ENCODE assay signal across 9 cellular contexts in the genomic region with DNA sequence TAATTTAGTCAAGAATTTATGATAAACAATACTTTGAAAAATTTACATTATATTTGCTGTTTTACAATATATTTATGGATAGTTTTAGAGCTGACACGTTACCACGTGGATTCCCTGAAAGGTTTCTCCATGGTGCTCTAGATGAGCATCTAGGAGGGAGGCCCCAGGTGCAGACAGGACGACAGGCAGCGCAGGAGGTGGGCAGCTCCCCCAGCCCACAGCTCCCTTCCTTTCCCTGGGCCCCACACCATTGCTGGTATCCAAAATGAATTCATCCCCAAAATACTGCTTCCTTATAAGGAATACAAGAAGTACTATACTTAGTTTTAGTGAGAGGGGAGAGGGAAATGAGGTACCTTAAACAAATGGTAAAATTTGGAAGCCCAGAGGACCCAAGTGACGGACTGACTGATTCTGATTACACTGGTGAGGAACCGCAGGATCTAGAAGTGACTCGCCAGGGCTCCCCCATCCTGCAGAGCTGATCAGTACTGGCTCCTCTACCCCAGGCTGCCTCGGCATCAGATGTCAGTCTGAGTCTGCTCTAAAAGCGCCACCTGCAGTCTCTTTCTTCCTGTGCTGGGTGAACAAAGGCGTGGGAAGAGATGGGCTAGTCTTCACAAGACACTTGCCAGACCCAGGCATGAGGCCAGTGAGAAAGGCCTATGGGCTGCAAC.
DNase-seq lines count a peak whose midpoint lies in the region; ATAC-seq lines count a peak whose summit lies in the region.
"Had no signal": no experiment of that assay in that cellular context is flagged by ENCODE, and none has a peak within 500 bp of the region (broad histone marks: within the 10 kb centered on the region; RNA-seq: fewer than 3 reads in every experiment).

No MANE protein-coding gene starts in this region.

- no peaks in the 10 kb centered on the region for H3K27me3 Mint-ChIP-seq in activated CD4-positive, alpha-beta memory T cell treated with anti-CD3 and anti-CD28 coated beads for 36 hours

- peaks cover 16% of the 10 kb centered on the region for H3K4me1 Mint-ChIP-seq in activated CD4-positive, alpha-beta memory T cell treated with anti-CD3 and anti-CD28 coated beads for 36 hours (ENCODE audit: low read depth)

- peak overlapping the region; percentile 23 for H3K27ac Mint-ChIP-seq in activated CD4-positive, alpha-beta memory T cell treated with anti-CD3 and anti-CD28 coated beads for 36 hours

- POLR2A ChIA-PET in activated CD4-positive, alpha-beta memory T cell treated with anti-CD3 and anti-CD28 coated beads for 36 hours (lab: Charles Lee) = interaction anchor here (1.4 kb wide), 1 partner anchor 9 kb away, joined by 4 read pairs; no protein-coding TSS in a partner anchor

- no peaks in the 10 kb centered on the region for H3K9me3 Mint-ChIP-seq in activated CD4-positive, alpha-beta memory T cell treated with anti-CD3 and anti-CD28 coated beads for 36 hours
- H3K9me3 Mint-ChIP-seq: nephron had no signal

- DNase-seq in A172 (ENCODE audit: low spot score) (peak; percentile 62), NCI-H2196 (lab: John Stamatoyannopoulos, UW; ENCODE audit: unreplicated experiment) (peak; percentile 52), DMS153 (lab: John Stamatoyannopoulos, UW) (no peak)
- DNase-seq in activated CD4-positive, alpha-beta memory T cell treated with anti-CD3 and anti-CD28 coated beads for 36 hours = peak; percentile 89
- peak; percentile 9 to 34 for DNase-seq in stimulated activated CD4-positive, alpha-beta T cell treated with anti-CD3 and anti-CD28 coated beads, Interleukin-1b, Interleukin-23, amount 100 ng/mL, for 1 hour (ENCODE audit: low read depth in 2 of 2)

- ATAC-seq in GM18868 (IDR thresholded peaks at IDR 0.05; ENCODE audit: unreplicated experiment) (peak; percentile 95), HG03064 (IDR thresholded peaks at IDR 0.05; ENCODE audit: low read depth, unreplicated experiment) (peak; percentile 88), esophagus mucosa (peak; percentile 56)

- H3K4me3 Mint-ChIP-seq in activated CD4-positive, alpha-beta memory T cell treated with anti-CD3 and anti-CD28 coated beads for 36 hours = no peak overlapping the region
- H3K4me3 Mint-ChIP-seq: nephron had no signal

- CTCF ChIA-PET in activated CD4-positive, alpha-beta memory T cell treated with anti-CD3 and anti-CD28 coated beads for 36 hours (lab: Charles Lee) = interaction anchor here (0.8 to 6.1 kb wide), 9 partner anchors 8 to 123 kb away, joined by 3 to 76 read pairs (median 5); no protein-coding TSS in a partner anchor

- no peaks in the 10 kb centered on the region for H3K36me3 Mint-ChIP-seq in activated CD4-positive, alpha-beta memory T cell treated with anti-CD3 and anti-CD28 coated beads for 36 hours

- intact Hi-C loops in activated CD4-positive, alpha-beta memory T cell treated with anti-CD3 and anti-CD28 coated beads for 36 hours (cut with micrococcal nuclease) = loop anchor here (1.0 kb wide), 3 partner anchors 118 to 466 kb away; no protein-coding TSS in a partner anchor
